8 cellular contexts compared by ENCODE assay signal in the genomic region with DNA sequence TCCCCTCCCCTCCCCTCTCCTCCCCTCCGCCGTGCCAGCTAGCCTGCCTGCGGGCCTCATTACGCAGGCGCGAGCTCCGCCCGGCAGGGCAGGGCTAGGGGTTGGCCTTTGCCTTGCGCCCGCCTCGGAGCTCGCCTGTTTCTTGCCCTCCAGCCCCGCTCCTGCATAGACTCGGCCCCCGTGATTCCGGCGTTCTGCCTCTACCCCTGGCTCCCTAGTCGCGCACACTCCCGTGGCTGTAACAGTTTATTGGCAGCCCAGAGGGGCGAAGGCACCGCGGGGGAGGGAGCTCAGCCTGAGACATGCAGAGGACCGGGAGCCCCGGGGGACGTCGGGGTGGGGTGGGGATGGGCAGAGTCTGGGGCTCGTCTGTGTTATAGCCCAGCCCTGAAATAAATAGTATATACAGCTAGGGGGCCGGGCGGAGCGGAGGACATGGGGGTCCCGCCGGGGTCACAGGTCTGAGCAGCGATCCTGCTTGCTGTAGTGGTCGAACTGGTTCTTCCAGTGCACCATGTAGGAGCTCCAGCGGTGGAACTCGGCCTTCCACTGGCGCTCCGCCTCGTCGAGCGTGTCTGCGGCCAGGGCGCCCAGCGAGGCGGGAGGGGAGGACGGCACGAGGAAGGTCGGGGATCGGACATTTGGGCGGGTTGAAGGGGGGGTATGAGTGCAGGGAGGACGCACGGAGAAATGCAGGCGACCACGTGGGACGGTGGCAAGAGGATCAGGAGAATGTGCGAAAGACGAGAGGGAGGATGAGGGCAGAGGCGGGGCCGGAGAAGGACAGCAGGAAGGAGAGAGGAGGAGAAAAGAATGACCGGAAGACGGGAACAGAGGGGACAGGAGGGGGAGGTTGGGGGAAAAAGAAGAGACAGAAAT. TPM values are rescaled to one million over a fixed set of nuclear protein-coding genes. Genes with fewer than 3 reads are reported as not detected.
DNase-seq lines count a peak whose midpoint lies in the region; ATAC-seq and TF ChIP-seq lines count a peak whose summit lies in the region.

No MANE protein-coding gene starts in this region.

- intact Hi-C loops in activated CD4-positive, alpha-beta memory T cell treated with anti-CD3 and anti-CD28 coated beads for 36 hours (cut with micrococcal nuclease) = loop anchor here (1.0 to 5.0 kb wide), 2 partner anchors 15 to 282 kb away; a partner anchor contains a TSS
- intact Hi-C loops in lower lobe of right lung (cut with DNase I) = no loop called here

- no peaks in the 10 kb centered on the region for H3K9me3 Mint-ChIP-seq in activated CD4-positive, alpha-beta memory T cell treated with anti-CD3 and anti-CD28 coated beads for 36 hours

- no peak for TF ChIP-seq CTCF in lower lobe of right lung (IDR thresholded peaks at IDR 0.05)

- H3K9me3 ChIP-seq in BLaER1 treated with 17β-estradiol and CSF1 and Interleukin-3, amounts not matched to agents 10 nM and 100 nM (replicated peaks in 1 of 11) = no peaks in the 10 kb centered on the region
- H3K9me3 ChIP-seq in duodenal mucosa (ENCODE audit: control insufficient read depth in 1 of 2, low read length in 2 of 2) = no peaks in the 10 kb centered on the region
- H3K9me3 ChIP-seq in lower lobe of right lung = no peaks in the 10 kb centered on the region

- peaks cover 35 to 43% (median 40%) of the 10 kb centered on the region in 11 experiments for H3K36me3 ChIP-seq in BLaER1 treated with 17β-estradiol and CSF1 and Interleukin-3, amounts not matched to agents 10 nM and 100 nM
- H3K36me3 ChIP-seq in duodenal mucosa (ENCODE audit: control insufficient read depth in 1 of 2, insufficient read depth in 2 of 2, low read length in 2 of 2) (peaks cover 25 to 33% of the 10 kb centered on the region in 2 donors), lower lobe of right lung (peaks cover 37% of the 10 kb centered on the region)

- peaks cover 23 to 58% (median 36%) of the 10 kb centered on the region in 11 experiments; a peak in 21 of 22 replicates for H4K20me1 ChIP-seq in BLaER1 treated with 17β-estradiol and CSF1 and Interleukin-3, amounts not matched to agents 10 nM and 100 nM

- H3K27ac Mint-ChIP-seq in activated CD4-positive, alpha-beta memory T cell treated with anti-CD3 and anti-CD28 coated beads for 36 hours = peak overlapping the region; percentile 58

- peak overlapping the region in 9 of 11 experiments; percentile 11 to 61 (median 47); a peak in 15 of 22 replicates for H3K27ac ChIP-seq in BLaER1 treated with 17β-estradiol and CSF1 and Interleukin-3, amounts not matched to agents 10 nM and 100 nM
- peak overlapping the region; percentile 82 for H3K27ac ChIP-seq in duodenal mucosa (ENCODE audit: low read depth, low read length)
- peak overlapping the region; percentile 86 for H3K27ac ChIP-seq in lower lobe of right lung

- peak; percentile 75 for ATAC-seq in GM19372 (IDR thresholded peaks at IDR 0.05; ENCODE audit: low read depth, unreplicated experiment)
- peak; percentile 51 for ATAC-seq in HG03565 (IDR thresholded peaks at IDR 0.05; ENCODE audit: unreplicated experiment)
- peak; percentile 94 to 95 for ATAC-seq in lower lobe of right lung

- peak overlapping the region; percentile 82 to 100 (median 91) for H3K4me2 ChIP-seq in BLaER1 treated with 17β-estradiol and CSF1 and Interleukin-3, amounts not matched to agents 10 nM and 100 nM

- H3K27me3 ChIP-seq in BLaER1 treated with 17β-estradiol and CSF1 and Interleukin-3, amounts not matched to agents 10 nM and 100 nM = peaks cover 45 to 49% (median 49%) of the 10 kb centered on the region in 11 experiments
- H3K27me3 ChIP-seq in duodenal mucosa (ENCODE audit: control insufficient read depth in 1 of 2, insufficient read depth in 2 of 2, low read length in 2 of 2) (no peaks in the 10 kb centered on the region), lower lobe of right lung (ENCODE audit: low read depth) (peaks cover 18% of the 10 kb centered on the region)

- peak overlapping the region; percentile 35 to 89 (median 62); a peak in 20 of 22 replicates for H3K9ac ChIP-seq in BLaER1 treated with 17β-estradiol and CSF1 and Interleukin-3, amounts not matched to agents 10 nM and 100 nM
- H3K9ac ChIP-seq in duodenal mucosa (ENCODE audit: low read depth in 1 of 2, low read length in 2 of 2) = peak overlapping the region; percentile 51 to 56

- H3K36me3 Mint-ChIP-seq in activated CD4-positive, alpha-beta memory T cell treated with anti-CD3 and anti-CD28 coated beads for 36 hours = peaks cover 33% of the 10 kb centered on the region

- peak overlapping the region; percentile 60 to 93 (median 79) for H3K4me3 ChIP-seq in BLaER1 treated with 17β-estradiol and CSF1 and Interleukin-3, amounts not matched to agents 10 nM and 100 nM
- peak overlapping the region; percentile 63 to 77 for H3K4me3 ChIP-seq in duodenal mucosa (ENCODE audit: low read depth in 1 of 2, low read length in 2 of 2)
- H3K4me3 ChIP-seq in lower lobe of right lung = peak overlapping the region; percentile 88

- CTCF ChIA-PET in activated CD4-positive, alpha-beta memory T cell treated with anti-CD3 and anti-CD28 coated beads for 36 hours (lab: Charles Lee) = interaction anchor here (0.6 to 3.1 kb wide), 12 partner anchors 8 to 329 kb away, joined by 3 to 19 read pairs (median 6); a partner anchor contains a TSS

- POLR2A ChIA-PET in activated CD4-positive, alpha-beta memory T cell treated with anti-CD3 and anti-CD28 coated beads for 36 hours (lab: Charles Lee) = interaction anchor here (0.6 to 6.2 kb wide), 9 partner anchors 14 to 354 kb away, joined by 3 to 107 read pairs (median 4); a partner anchor contains a TSS

- H3K4me1 ChIP-seq in BLaER1 treated with 17β-estradiol and CSF1 and Interleukin-3, amounts not matched to agents 10 nM and 100 nM = peaks cover 60 to 76% (median 71%) of the 10 kb centered on the region in 10 experiments
- peaks cover 26 to 40% of the 10 kb centered on the region in 2 donors for H3K4me1 ChIP-seq in duodenal mucosa (ENCODE audit: control insufficient read depth in 1 of 2, insufficient read depth in 2 of 2, low read length in 2 of 2)
- H3K4me1 ChIP-seq in lower lobe of right lung = peaks cover 44% of the 10 kb centered on the region

- DNase-seq in NCI-H82 treated with DMSO at 0.1 percent for 48 hours (lab: John Stamatoyannopoulos, UW; ENCODE audit: unreplicated experiment) = peak; percentile 77
- DNase-seq in activated CD4-positive, alpha-beta memory T cell treated with anti-CD3 and anti-CD28 coated beads for 36 hours = peak; percentile 93
- peak; percentile 95 for DNase-seq in lower lobe of right lung
- peak; percentile 81 to 89 for DNase-seq in stimulated activated CD4-positive, alpha-beta T cell treated with anti-CD3 and anti-CD28 coated beads, Interleukin-4, amount 100 ng/mL, for 48 hours (ENCODE audit: low read depth in 2 of 2)

- peaks cover 20% of the 10 kb centered on the region for H3K27me3 Mint-ChIP-seq in activated CD4-positive, alpha-beta memory T cell treated with anti-CD3 and anti-CD28 coated beads for 36 hours

- H3K4me3 Mint-ChIP-seq in activated CD4-positive, alpha-beta memory T cell treated with anti-CD3 and anti-CD28 coated beads for 36 hours = peak overlapping the region; percentile 79

- peaks cover 45% of the 10 kb centered on the region for H3K4me1 Mint-ChIP-seq in activated CD4-positive, alpha-beta memory T cell treated with anti-CD3 and anti-CD28 coated beads for 36 hours (ENCODE audit: low read depth)

RNA-seq across cellular contexts. Expression of a gene that starts 0.5 kb away (rescaled TPM):
- total RNA-seq in activated CD4-positive, alpha-beta memory T cell treated with anti-CD3 and anti-CD28 coated beads for 36 hours = 1 to 10 TPM; 1.5 to 2.0 TPM
- total RNA-seq in lower lobe of right lung = 2.3 TPM

RNA-seq across cellular contexts. Expression of a gene that starts 5.7 kb away (rescaled TPM):
- not detected for total RNA-seq in activated CD4-positive, alpha-beta memory T cell treated with anti-CD3 and anti-CD28 coated beads for 36 hours
- total RNA-seq in lower lobe of right lung = 0.97 TPM

RNA-seq across cellular contexts. Expression of a gene that starts 15.1 kb away (rescaled TPM):
- total RNA-seq in activated CD4-positive, alpha-beta memory T cell treated with anti-CD3 and anti-CD28 coated beads for 36 hours = 100 to 1,000 TPM; 209 to 223 TPM
- total RNA-seq in lower lobe of right lung = 105 TPM

RNA-seq across cellular contexts. Expression of a gene that starts 22.8 kb away (rescaled TPM):
- total RNA-seq in activated CD4-positive, alpha-beta memory T cell treated with anti-CD3 and anti-CD28 coated beads for 36 hours = 10 to 100 TPM; 25.8 to 25.9 TPM
- total RNA-seq in lower lobe of right lung = 56.5 TPM

RNA-seq across cellular contexts. Expression of a gene that starts 37.5 kb away (rescaled TPM):
- total RNA-seq in activated CD4-positive, alpha-beta memory T cell treated with anti-CD3 and anti-CD28 coated beads for 36 hours = 10 to 100 TPM; 17.8 to 18.5 TPM
- 43.6 TPM for total RNA-seq in lower lobe of right lung

Comparison
In these comparisons a context has a peak if more than half of its experiments do, and no peak if none do; other contexts are left out.
1. Peak in every context shown above with its lines: DNase-seq, ATAC-seq, H3K4me3 ChIP-seq and H3K27ac ChIP-seq.